ENCODE assay signal across 8 cellular contexts in the genomic region with DNA sequence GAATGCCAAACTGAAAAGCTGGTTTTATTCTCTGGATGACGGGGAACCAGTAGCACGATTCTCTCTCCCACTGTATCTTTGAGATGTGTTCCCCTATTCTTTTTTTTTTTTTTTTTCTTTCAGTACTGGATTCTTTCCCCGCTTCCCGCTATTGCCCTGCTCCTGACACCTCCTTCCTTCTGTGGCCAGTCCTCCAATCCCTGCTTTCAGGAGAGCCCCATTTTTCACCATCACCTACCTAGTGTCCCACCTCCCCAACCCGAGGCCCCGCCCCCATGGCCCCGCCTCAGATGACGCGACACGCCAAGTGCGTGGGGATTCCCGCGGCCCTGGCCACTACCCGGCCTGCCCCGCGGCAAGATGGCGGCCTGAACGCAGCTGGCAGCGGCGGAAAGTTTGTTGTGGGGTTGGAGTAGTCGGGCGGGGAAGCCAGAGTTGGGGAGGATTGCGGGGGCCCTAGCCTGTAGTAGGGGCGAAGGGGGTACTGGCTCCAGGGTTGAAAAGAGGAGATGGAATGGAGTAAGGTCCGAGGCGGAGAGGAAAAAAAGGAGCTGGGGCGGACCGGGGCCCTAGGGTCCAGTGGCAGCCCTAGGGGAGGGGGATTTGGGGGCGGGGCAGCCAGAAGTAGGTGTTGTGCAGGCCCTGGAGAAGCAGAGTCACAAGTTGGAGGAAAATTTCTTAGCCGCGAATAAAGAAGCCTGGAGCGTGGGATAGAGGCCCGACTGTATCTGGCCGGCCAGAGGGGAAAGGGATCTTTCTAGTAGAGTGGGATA. TPM values are rescaled to one million over a fixed set of nuclear protein-coding genes. Genes with fewer than 3 reads are reported as not detected.
DNase-seq lines count a peak whose midpoint lies in the region; ATAC-seq and TF ChIP-seq lines count a peak whose summit lies in the region.

Gene TJAP1 (plus strand): TSS at position 336 of the 773 bp plus-strand sequence. CDS start 21,432 bp downstream, outside the sequence.

- DNase-seq in AG20443 (ENCODE audit: low spot score) = peak; percentile 98
- DNase-seq in NCI-H774 (lab: John Stamatoyannopoulos, UW) = peak; percentile 88
- DNase-seq in activated CD4-positive, alpha-beta T cell treated with anti-CD3 and anti-CD28 coated beads, Interleukin-2, amount 50 U/mL, for 48 hours = peak; percentile 99
- DNase-seq in dermis microvascular lymphatic vessel endothelial cell (ENCODE audit: low read depth in 2 of 2) = peak; percentile 54 to 86
- DNase-seq in stimulated activated CD4-positive, alpha-beta T cell treated with anti-CD3 and anti-CD28 coated beads, Interleukin-4, amount 100 ng/mL, for 1 hour = peak; percentile 99

- WGBS in liver = 2% methylated on average over 34 of the region's 34 CpGs

- no peaks in the 10 kb centered on the region for H3K27me3 ChIP-seq in liver (ENCODE audit: control insufficient read depth in 4 of 4, insufficient read depth in 4 of 4, low read length in 3 of 4)

- H3K4me1 ChIP-seq in liver (ENCODE audit: control insufficient read depth in 4 of 4, insufficient read depth in 4 of 4, low read length in 3 of 4) = peaks cover 7 to 28% (median 17%) of the 10 kb centered on the region in 4 donors

- TF ChIP-seq RAD21 in liver (IDR thresholded peaks at IDR 0.05) = no peak

- TF ChIP-seq CTCF in liver (IDR thresholded peaks at IDR 0.05; ENCODE audit: low read depth, low read length, missing input control) = no peak

- peak; percentile 92 for TF ChIP-seq POLR2A in GM19099 (IDR thresholded peaks at IDR 0.05; ENCODE audit: extremely low read depth, insufficient read length, low read depth)

- peak within 1 kb of the TSS; percentile 75 to 76 for H3K27ac ChIP-seq in liver (ENCODE audit: low read depth in 1 of 2, low read length in 2 of 2)

- H3K9ac ChIP-seq in liver (ENCODE audit: low read depth in 1 of 2, low read length in 2 of 2) = peak within 1 kb of the TSS; percentile 81 to 93

- H3K36me3 ChIP-seq in liver (ENCODE audit: control insufficient read depth in 4 of 4, insufficient read depth in 3 of 4, low read depth in 1 of 4, low read length in 3 of 4) = no peaks in the 10 kb centered on the region

- H3K4me3 ChIP-seq in liver (ENCODE audit: low read depth in 1 of 3, low read length in 3 of 3) = peak within 1 kb of the TSS; percentile 76 to 92 (median 88)

- peak; percentile 69 for ATAC-seq in HG03469 (IDR thresholded peaks at IDR 0.05; ENCODE audit: unreplicated experiment)

- H3K9me3 ChIP-seq in liver (ENCODE audit: control insufficient read depth in 4 of 4, low read length in 3 of 4) = no peaks in the 10 kb centered on the region

TF ChIP-seq in liver, 16 proteins besides CTCF, POLR2A, EP300 and RAD21:
- no peak for TF ChIP-seq FOXA2 (IDR thresholded peaks at IDR 0.05)
- TF ChIP-seq NR2F2 (IDR thresholded peaks at IDR 0.05) = no peak
- TF ChIP-seq TAF1 (conservative IDR thresholded peaks at IDR 0.05) = no peak
- no peak for TF ChIP-seq SP1 (IDR thresholded peaks at IDR 0.05)
- TF ChIP-seq GABPA (IDR thresholded peaks at IDR 0.05 in 1 of 2, conservative IDR thresholded peaks at IDR 0.05 in 1 of 2) = no peak
- peak in 1 of 2 donors; percentile 40 for TF ChIP-seq HNF4A (conservative IDR thresholded peaks at IDR 0.05)
- no peak for TF ChIP-seq ATF3 (IDR thresholded peaks at IDR 0.05)
- no peak for TF ChIP-seq FOXA1 (IDR thresholded peaks at IDR 0.05)
- peak; percentile 99 for TF ChIP-seq YY1 (IDR thresholded peaks at IDR 0.05)
- TF ChIP-seq, protein P1, sequence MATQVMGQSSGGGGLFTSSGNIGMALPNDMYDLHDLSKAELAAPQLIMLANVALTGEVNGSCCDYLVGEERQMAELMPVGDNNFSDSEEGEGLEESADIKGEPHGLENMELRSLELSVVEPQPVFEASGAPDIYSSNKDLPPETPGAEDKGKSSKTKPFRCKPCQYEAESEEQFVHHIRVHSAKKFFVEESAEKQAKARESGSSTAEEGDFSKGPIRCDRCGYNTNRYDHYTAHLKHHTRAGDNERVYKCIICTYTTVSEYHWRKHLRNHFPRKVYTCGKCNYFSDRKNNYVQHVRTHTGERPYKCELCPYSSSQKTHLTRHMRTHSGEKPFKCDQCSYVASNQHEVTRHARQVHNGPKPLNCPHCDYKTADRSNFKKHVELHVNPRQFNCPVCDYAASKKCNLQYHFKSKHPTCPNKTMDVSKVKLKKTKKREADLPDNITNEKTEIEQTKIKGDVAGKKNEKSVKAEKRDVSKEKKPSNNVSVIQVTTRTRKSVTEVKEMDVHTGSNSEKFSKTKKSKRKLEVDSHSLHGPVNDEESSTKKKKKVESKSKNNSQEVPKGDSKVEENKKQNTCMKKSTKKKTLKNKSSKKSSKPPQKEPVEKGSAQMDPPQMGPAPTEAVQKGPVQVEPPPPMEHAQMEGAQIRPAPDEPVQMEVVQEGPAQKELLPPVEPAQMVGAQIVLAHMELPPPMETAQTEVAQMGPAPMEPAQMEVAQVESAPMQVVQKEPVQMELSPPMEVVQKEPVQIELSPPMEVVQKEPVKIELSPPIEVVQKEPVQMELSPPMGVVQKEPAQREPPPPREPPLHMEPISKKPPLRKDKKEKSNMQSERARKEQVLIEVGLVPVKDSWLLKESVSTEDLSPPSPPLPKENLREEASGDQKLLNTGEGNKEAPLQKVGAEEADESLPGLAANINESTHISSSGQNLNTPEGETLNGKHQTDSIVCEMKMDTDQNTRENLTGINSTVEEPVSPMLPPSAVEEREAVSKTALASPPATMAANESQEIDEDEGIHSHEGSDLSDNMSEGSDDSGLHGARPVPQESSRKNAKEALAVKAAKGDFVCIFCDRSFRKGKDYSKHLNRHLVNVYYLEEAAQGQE (IDR thresholded peaks at IDR 0.05) = peak; percentile 39
- no peak for TF ChIP-seq HNF4G (IDR thresholded peaks at IDR 0.05)
- TF ChIP-seq RXRA (IDR thresholded peaks at IDR 0.05) = no peak
- no peak for TF ChIP-seq EGR1 (IDR thresholded peaks at IDR 0.05; ENCODE audit: low read depth in 2 of 2)
- peak; percentile 33 for TF ChIP-seq ZBTB33 (IDR thresholded peaks at IDR 0.05)
TF ChIP-seq in liver: peak in this region for 4.

RNA-seq across cellular contexts. Expression of gene TJAP1, which starts in this region (rescaled TPM):
- total RNA-seq in dermis microvascular lymphatic vessel endothelial cell (7.3 and 9.0 TPM in 2 replicates), liver (10 to 100 TPM in 1 of 2 donors, 1 to 10 TPM in 1; 6.9 to 10.3 TPM)
- 1 to 10 TPM; 6.9 to 8.8 TPM for polyA plus RNA-seq in liver

Comparison
In these comparisons a context has a peak if more than half of its experiments do, and no peak if none do; other contexts are left out.
1. Peak in every context shown above with its lines: DNase-seq, ATAC-seq, H3K4me3 ChIP-seq and H3K27ac ChIP-seq.